Comparison of ENCODE assay signal across 42 cellular contexts in the genomic region with DNA sequence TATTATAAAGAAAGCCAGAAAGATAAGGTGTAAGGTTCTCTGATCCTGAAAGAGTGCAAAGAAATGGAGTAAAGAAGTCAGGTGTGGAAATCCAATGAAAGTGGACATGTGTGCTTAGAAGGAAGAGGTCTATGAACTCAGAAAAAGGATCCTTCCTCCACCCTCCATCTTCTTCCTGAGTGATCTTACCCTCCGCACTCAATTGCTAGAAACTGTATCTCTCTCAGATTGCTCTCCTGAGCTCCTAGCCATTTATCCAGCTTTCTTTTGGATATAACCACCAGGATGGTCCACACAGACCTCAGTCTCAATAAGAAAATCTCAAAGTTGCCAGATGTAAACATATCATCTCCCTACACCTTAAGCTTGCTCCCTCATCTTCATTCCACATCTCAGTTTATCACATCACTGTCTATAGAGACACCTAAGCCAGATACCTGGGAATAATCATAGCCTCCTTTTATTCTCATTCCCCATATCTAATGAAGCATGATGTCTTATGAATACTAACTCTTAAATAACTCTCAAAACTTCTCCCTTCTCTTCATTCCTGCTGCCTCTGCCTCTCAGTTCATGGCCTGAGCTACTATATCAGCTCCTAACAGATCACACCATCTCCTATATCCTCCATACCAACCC. TPM values are rescaled to one million over a fixed set of nuclear protein-coding genes. Genes with fewer than 3 reads are reported as not detected.
"Had no signal": no experiment of that assay in that cellular context is flagged by ENCODE, and none has a peak within 500 bp of the region (broad histone marks: within the 10 kb centered on the region; RNA-seq: fewer than 3 reads in every experiment).

No MANE protein-coding gene starts in this region.

- H3K9me3 ChIP-seq: adrenal gland, ascending aorta, body of pancreas, breast epithelium had no signal

- H3K4me3 Mint-ChIP-seq: activated naive CD4-positive, alpha-beta T cell treated with anti-CD3 and anti-CD28 coated beads for 36 hours; activated naive CD4-positive, alpha-beta T cell treated with anti-CD3 and anti-CD28 coated beads, Interleukin-2, amount 10 ng/mL, durations not matched to agents 7 days and 5 days; activated naive CD4-positive, alpha-beta T cell treated with anti-CD3 and anti-CD28 coated beads, Interleukin-2, amount 50 U/mL, for 24 hours; activated naive CD8-positive, alpha-beta T cell; activated naive CD8-positive, alpha-beta T cell treated with anti-CD3 and anti-CD28 coated beads for 36 hours; activated naive CD8-positive, alpha-beta T cell treated with anti-CD3 and anti-CD28 coated beads, Interleukin-2, amount 10 ng/mL, durations not matched to agents 7 days and 5 days; activated naive CD8-positive, alpha-beta T cell treated with anti-CD3 and anti-CD28 coated beads, Interleukin-2, amount 50 U/mL, for 24 hours; activated T-cell treated with anti-CD3 and anti-CD28 coated beads, Interleukin-2, amount 50 U/mL, for 24 hours; activated T-cell treated with anti-CD3 and anti-CD28 coated beads, Interleukin-2, amount 50 U/mL, for 4 hours; activated T-cell treated with anti-CD3 and anti-CD28 coated beads, Interleukin-2, amount 50 U/mL, for 72 hours; activated T-helper 1 cell treated with anti-CD3 and anti-CD28 coated beads, Interleukin-12 subunit alpha, Interleukin-12 subunit beta, Interleukin-2, Interleukin-4 antibody, amounts not matched to agents 30 ng/mL and 10 ng/mL and 1 ng/mL, durations not matched to agents 14 hours and 24 hours and 36 hours; activated T-helper 17 cell treated with anti-CD3 and anti-CD28 coated beads, Interleukin-2, amount 50 U/mL, for 72 hours; brain; central memory CD8-positive, alpha-beta T cell had no signal

- H3K4me1 ChIP-seq: adrenal gland, ascending aorta, breast epithelium had no signal

- H3K36me3 Mint-ChIP-seq: activated naive CD4-positive, alpha-beta T cell treated with anti-CD3 and anti-CD28 coated beads, Interleukin-2, amount 10 ng/mL, durations not matched to agents 7 days and 5 days; activated naive CD4-positive, alpha-beta T cell treated with anti-CD3 and anti-CD28 coated beads, Interleukin-2, amount 50 U/mL, for 24 hours; activated naive CD4-positive, alpha-beta T cell treated with anti-CD3 and anti-CD28 coated beads, Interleukin-2, amount 50 U/mL, for 72 hours; activated naive CD8-positive, alpha-beta T cell; activated naive CD8-positive, alpha-beta T cell treated with anti-CD3 and anti-CD28 coated beads for 36 hours; activated naive CD8-positive, alpha-beta T cell treated with anti-CD3 and anti-CD28 coated beads, Interleukin-2, amount 10 ng/mL, durations not matched to agents 7 days and 5 days; brain had no signal

- H3K27ac Mint-ChIP-seq: activated naive CD4-positive, alpha-beta T cell treated with anti-CD3 and anti-CD28 coated beads for 36 hours; activated naive CD4-positive, alpha-beta T cell treated with anti-CD3 and anti-CD28 coated beads, Interleukin-2, amount 10 ng/mL, durations not matched to agents 7 days and 5 days; activated naive CD4-positive, alpha-beta T cell treated with anti-CD3 and anti-CD28 coated beads, Interleukin-2, amount 50 U/mL, for 24 hours; activated naive CD4-positive, alpha-beta T cell treated with anti-CD3 and anti-CD28 coated beads, Interleukin-2, amount 50 U/mL, for 72 hours; activated naive CD8-positive, alpha-beta T cell; activated naive CD8-positive, alpha-beta T cell treated with anti-CD3 and anti-CD28 coated beads for 36 hours; activated naive CD8-positive, alpha-beta T cell treated with anti-CD3 and anti-CD28 coated beads, Interleukin-2, amount 10 ng/mL, durations not matched to agents 7 days and 5 days; activated naive CD8-positive, alpha-beta T cell treated with anti-CD3 and anti-CD28 coated beads, Interleukin-2, amount 50 U/mL, for 24 hours; activated T-cell treated with anti-CD3 and anti-CD28 coated beads, Interleukin-2, amount 50 U/mL, for 24 hours; activated T-cell treated with anti-CD3 and anti-CD28 coated beads, Interleukin-2, amount 50 U/mL, for 72 hours; activated T-helper 1 cell treated with anti-CD3 and anti-CD28 coated beads, Interleukin-12 subunit alpha, Interleukin-12 subunit beta, Interleukin-2, Interleukin-4 antibody, amounts not matched to agents 30 ng/mL and 10 ng/mL and 1 ng/mL, durations not matched to agents 14 hours and 24 hours and 36 hours; activated T-helper 17 cell treated with anti-CD3 and anti-CD28 coated beads, Interleukin-2, amount 50 U/mL, for 72 hours; activated T-helper 2 cell treated with anti-CD3 and anti-CD28 coated beads, Interferon-gamma antibody, Interleukin-2, Interleukin-4, amounts not matched to agents 10 μg/mL and 5 μg/mL and 100 μg/mL, durations not matched to agents 14 hours and 24 hours and 36 hours; brain had no signal

- H3K4me3 ChIP-seq: adrenal gland, ascending aorta, body of pancreas, breast epithelium, cardiac muscle cell had no signal

- H3K27me3 ChIP-seq: ascending aorta, body of pancreas, brain microvascular endothelial cell, cardiac muscle cell had no signal

- H3K4me1 Mint-ChIP-seq: activated naive CD4-positive, alpha-beta T cell treated with anti-CD3 and anti-CD28 coated beads, Interleukin-2, amount 10 ng/mL, durations not matched to agents 7 days and 5 days; activated naive CD4-positive, alpha-beta T cell treated with anti-CD3 and anti-CD28 coated beads, Interleukin-2, amount 50 U/mL, for 24 hours; activated naive CD8-positive, alpha-beta T cell treated with anti-CD3 and anti-CD28 coated beads for 36 hours; activated naive CD8-positive, alpha-beta T cell treated with anti-CD3 and anti-CD28 coated beads, Interleukin-2, amount 10 ng/mL, durations not matched to agents 7 days and 5 days; activated naive CD8-positive, alpha-beta T cell treated with anti-CD3 and anti-CD28 coated beads, Interleukin-2, amount 50 U/mL, for 24 hours; activated T-helper 17 cell treated with anti-CD3 and anti-CD28 coated beads, Interleukin-2, amount 50 U/mL, for 72 hours; brain; central memory CD8-positive, alpha-beta T cell had no signal

- DNase-seq: activated effector memory CD4-positive, alpha-beta T cell treated with Interleukin-2 at 50 U/mL for 16 hours; activated gamma-delta T cell; activated gamma-delta T cell treated with Interleukin-2 at 50 U/mL for 16 hours; activated naive CD4-positive, alpha-beta T cell; activated naive CD4-positive, alpha-beta T cell treated with anti-CD3 and anti-CD28 coated beads for 36 hours; activated naive CD4-positive, alpha-beta T cell treated with anti-CD3 and anti-CD28 coated beads, Interleukin-2, amount 10 ng/mL, durations not matched to agents 7 days and 5 days; activated naive CD4-positive, alpha-beta T cell treated with anti-CD3 and anti-CD28 coated beads, Interleukin-2, amount 50 U/mL, for 16 hours; activated naive CD4-positive, alpha-beta T cell treated with Interleukin-2 at 50 U/mL for 16 hours; activated naive CD8-positive, alpha-beta T cell treated with anti-CD3 and anti-CD28 coated beads for 36 hours; activated naive CD8-positive, alpha-beta T cell treated with anti-CD3 and anti-CD28 coated beads, Interleukin-2, amount 10 ng/mL, durations not matched to agents 7 days and 5 days; activated naive CD8-positive, alpha-beta T cell treated with anti-CD3 and anti-CD28 coated beads, Interleukin-2, amount 50 U/mL, for 24 hours; activated T-cell treated with anti-CD3 and anti-CD28 coated beads for 4 hours; activated T-cell treated with anti-CD3 and anti-CD28 coated beads, Interleukin-2, amount 50 U/mL, for 1 hour; activated T-cell treated with anti-CD3 and anti-CD28 coated beads, Interleukin-2, amount 50 U/mL, for 24 hours; activated T-cell treated with anti-CD3 and anti-CD28 coated beads, Interleukin-2, amount 50 U/mL, for 4 hours; activated T-cell treated with anti-CD3 and anti-CD28 coated beads, Interleukin-2, amount 50 U/mL, for 48 hours; activated T-cell treated with anti-CD3 and anti-CD28 coated beads, Interleukin-2, amount 50 U/mL, for 72 hours; adrenal gland; amniotic stem cell; amygdala; anterior cingulate cortex; aorta; body of pancreas; brain microvascular endothelial cell; caudate nucleus; central memory CD4-positive, alpha-beta T cell; cerebellar nuclear complex had no signal

- H3K27ac ChIP-seq: adrenal gland, ascending aorta, body of pancreas, brain microvascular endothelial cell, breast epithelium, cardiac muscle cell had no signal

- H3K27me3 Mint-ChIP-seq: activated naive CD4-positive, alpha-beta T cell treated with anti-CD3 and anti-CD28 coated beads, Interleukin-2, amount 10 ng/mL, durations not matched to agents 7 days and 5 days; activated naive CD4-positive, alpha-beta T cell treated with anti-CD3 and anti-CD28 coated beads, Interleukin-2, amount 50 U/mL, for 24 hours; activated naive CD8-positive, alpha-beta T cell; activated naive CD8-positive, alpha-beta T cell treated with anti-CD3 and anti-CD28 coated beads for 36 hours; activated naive CD8-positive, alpha-beta T cell treated with anti-CD3 and anti-CD28 coated beads, Interleukin-2, amount 10 ng/mL, durations not matched to agents 7 days and 5 days; activated naive CD8-positive, alpha-beta T cell treated with anti-CD3 and anti-CD28 coated beads, Interleukin-2, amount 50 U/mL, for 24 hours; activated T-helper 17 cell treated with anti-CD3 and anti-CD28 coated beads, Interleukin-2, amount 50 U/mL, for 72 hours; central memory CD8-positive, alpha-beta T cell had no signal

- H3K36me3 ChIP-seq: adrenal gland, ascending aorta, brain microvascular endothelial cell, breast epithelium, cardiac muscle cell had no signal

- H3K9me3 Mint-ChIP-seq: activated naive CD4-positive, alpha-beta T cell treated with anti-CD3 and anti-CD28 coated beads for 36 hours; activated naive CD4-positive, alpha-beta T cell treated with anti-CD3 and anti-CD28 coated beads, Interleukin-2, amount 10 ng/mL, durations not matched to agents 7 days and 5 days; activated naive CD4-positive, alpha-beta T cell treated with anti-CD3 and anti-CD28 coated beads, Interleukin-2, amount 50 U/mL, for 24 hours; activated naive CD8-positive, alpha-beta T cell treated with anti-CD3 and anti-CD28 coated beads for 36 hours; activated naive CD8-positive, alpha-beta T cell treated with anti-CD3 and anti-CD28 coated beads, Interleukin-2, amount 10 ng/mL, durations not matched to agents 7 days and 5 days; activated naive CD8-positive, alpha-beta T cell treated with anti-CD3 and anti-CD28 coated beads, Interleukin-2, amount 50 U/mL, for 24 hours; activated T-cell treated with anti-CD3 and anti-CD28 coated beads, Interleukin-2, amount 50 U/mL, for 24 hours; activated T-cell treated with anti-CD3 and anti-CD28 coated beads, Interleukin-2, amount 50 U/mL, for 4 hours; activated T-cell treated with anti-CD3 and anti-CD28 coated beads, Interleukin-2, amount 50 U/mL, for 72 hours; activated T-helper 1 cell treated with anti-CD3 and anti-CD28 coated beads, Interleukin-12 subunit alpha, Interleukin-12 subunit beta, Interleukin-2, Interleukin-4 antibody, amounts not matched to agents 30 ng/mL and 10 ng/mL and 1 ng/mL, durations not matched to agents 14 hours and 24 hours and 36 hours; activated T-helper 17 cell treated with anti-CD3 and anti-CD28 coated beads, Interleukin-2, amount 50 U/mL, for 72 hours; activated T-helper 2 cell treated with anti-CD3 and anti-CD28 coated beads, Interferon-gamma antibody, Interleukin-2, Interleukin-4, amounts not matched to agents 10 μg/mL and 5 μg/mL and 100 μg/mL, durations not matched to agents 14 hours and 24 hours and 36 hours; brain; central memory CD8-positive, alpha-beta T cell had no signal

- ATAC-seq: activated naive CD4-positive, alpha-beta T cell treated with anti-CD3 and anti-CD28 coated beads, Interleukin-2, amount 50 U/mL, for 72 hours; activated naive CD8-positive, alpha-beta T cell treated with anti-CD3 and anti-CD28 coated beads, Interleukin-2, amount 50 U/mL, for 24 hours; activated T-cell treated with anti-CD3 and anti-CD28 coated beads, Interleukin-2, amount 50 U/mL, for 4 hours; activated T-cell treated with anti-CD3 and anti-CD28 coated beads, Interleukin-2, amount 50 U/mL, for 72 hours; activated T-helper 17 cell treated with anti-CD3 and anti-CD28 coated beads, Interleukin-2, amount 50 U/mL, for 72 hours; body of pancreas had no signal

- FAIRE-seq: astrocyte, bronchial epithelial cell had no signal

RNA-seq across cellular contexts. Expression of a gene that starts 0.6 kb away (rescaled TPM):
- total RNA-seq: activated naive CD4-positive, alpha-beta T cell treated with anti-CD3 and anti-CD28 coated beads for 36 hours; activated naive CD4-positive, alpha-beta T cell treated with anti-CD3 and anti-CD28 coated beads, Interleukin-2, amount 50 U/mL, for 72 hours; activated naive CD8-positive, alpha-beta T cell treated with anti-CD3 and anti-CD28 coated beads for 36 hours; activated naive CD8-positive, alpha-beta T cell treated with anti-CD3 and anti-CD28 coated beads, Interleukin-2, amount 10 ng/mL, durations not matched to agents 7 days and 5 days; activated T-cell treated with anti-CD3 and anti-CD28 coated beads, Interleukin-2, amount 50 U/mL, for 4 hours; activated T-cell treated with anti-CD3 and anti-CD28 coated beads, Interleukin-2, amount 50 U/mL, for 72 hours; activated T-helper 1 cell treated with anti-CD3 and anti-CD28 coated beads, Interleukin-12 subunit alpha, Interleukin-12 subunit beta, Interleukin-2, Interleukin-4 antibody, amounts not matched to agents 30 ng/mL and 10 ng/mL and 1 ng/mL, durations not matched to agents 14 hours and 24 hours and 36 hours; activated T-helper 17 cell treated with anti-CD3 and anti-CD28 coated beads, Interleukin-2, amount 50 U/mL, for 72 hours; activated T-helper 2 cell treated with anti-CD3 and anti-CD28 coated beads, Interferon-gamma antibody, Interleukin-2, Interleukin-4, amounts not matched to agents 10 μg/mL and 5 μg/mL and 100 μg/mL, durations not matched to agents 14 hours and 24 hours and 36 hours; aorta; astrocyte; body of pancreas; breast epithelium; bronchial epithelial cell; cardiac muscle cell; cardiac septum; cerebellum had no signal
- polyA plus RNA-seq: aorta, cardiac muscle cell had no signal
